17 cellular contexts compared by ENCODE assay signal in genomic region chr4:40986375-40986774, GRCh38.
DNase-seq lines count a peak whose midpoint lies in the region; ATAC-seq and TF ChIP-seq lines count a peak whose summit lies in the region.
"Had no signal": no experiment of that assay in that cellular context is flagged by ENCODE, and none has a peak within 500 bp of the region (broad histone marks: within the 10 kb centered on the region; RNA-seq: fewer than 3 reads in every experiment).

No MANE protein-coding gene starts in this region.

- H4K91ac ChIP-seq in trophoblast cell (ENCODE audit: low read depth, low read length), result no peak overlapping the region

- no peaks in the 10 kb centered on the region for H3K79me2 ChIP-seq in trophoblast cell (ENCODE audit: control insufficient read depth, insufficient read depth, low read length, poor library complexity)

- H2BK120ac ChIP-seq in trophoblast cell (ENCODE audit: insufficient read depth, low read length, poor library complexity), result no peak overlapping the region

- no peaks in the 10 kb centered on the region for H3K9me3 Mint-ChIP-seq in glutamatergic neuron (ENCODE audit: unreplicated experiment)
- H3K9me3 Mint-ChIP-seq: GM23338 had no signal

- TF ChIP-seq POLR2A in uterus (IDR thresholded peaks at IDR 0.05), result no peak

- no peak for ATAC-seq in HG02588 (IDR thresholded peaks at IDR 0.05; ENCODE audit: unreplicated experiment)
- ATAC-seq: GM23338, K562 had no signal

- peak overlapping the region; percentile 81 for H3K27ac Mint-ChIP-seq in glutamatergic neuron (ENCODE audit: unreplicated experiment)
- H3K27ac Mint-ChIP-seq: CD4-positive, CD25-positive, alpha-beta regulatory T cell; GM23338 had no signal

- intact Hi-C loops in uterus (cut with DNase I; ENCODE audit: low total_unique reads), result no loop called here

- H3K36me3 ChIP-seq in trophoblast cell (ENCODE audit: control insufficient read depth in 1 of 2, insufficient read depth in 2 of 2, low read length in 2 of 2), result peaks cover 1 to 5% of the 10 kb centered on the region in 2 experiments
- no peaks in the 10 kb centered on the region for H3K36me3 ChIP-seq in uterus

- no peak overlapping the region for H2BK5ac ChIP-seq in trophoblast cell (ENCODE audit: low read depth, low read length, poor library complexity)

- no peaks in the 10 kb centered on the region for H3K36me3 Mint-ChIP-seq in glutamatergic neuron (ENCODE audit: unreplicated experiment)
- H3K36me3 Mint-ChIP-seq: CD4-positive, CD25-positive, alpha-beta regulatory T cell had no signal

- no peaks in the 10 kb centered on the region for H3K27me3 ChIP-seq in trophoblast cell (ENCODE audit: insufficient read depth, low read length)
- H3K27me3 ChIP-seq in uterus, result no peaks in the 10 kb centered on the region

- H3K4me3 Mint-ChIP-seq in glutamatergic neuron (ENCODE audit: unreplicated experiment), result peak overlapping the region; percentile 39
- H3K4me3 Mint-ChIP-seq: CD4-positive, CD25-positive, alpha-beta regulatory T cell; GM23338 had no signal

- H3K9ac ChIP-seq in trophoblast cell (ENCODE audit: low read length), result no peak overlapping the region

- H4K8ac ChIP-seq in trophoblast cell (ENCODE audit: low read depth, low read length), result no peak overlapping the region

- H3K14ac ChIP-seq in trophoblast cell (ENCODE audit: low read length), result no peak overlapping the region

- peaks cover 2% of the 10 kb centered on the region for H3K27me3 Mint-ChIP-seq in glutamatergic neuron (ENCODE audit: unreplicated experiment)

- TF ChIP-seq CTCF in glutamatergic neuron (IDR thresholded peaks at IDR 0.05; ENCODE audit: partially characterized antibody, unreplicated experiment) (no peak), uterus (IDR thresholded peaks at IDR 0.05) (no peak)

- H3K4me2 ChIP-seq in trophoblast cell (ENCODE audit: low read length), result no peak overlapping the region
- H3K4me2 ChIP-seq: GM23338, PC-9 had no signal

- H3K27ac ChIP-seq in angular gyrus (ENCODE audit: low read depth, low read length), result peak overlapping the region; percentile 35
- H3K27ac ChIP-seq in trophoblast cell (ENCODE audit: low read depth, low read length), result no peak overlapping the region
- no peak overlapping the region for H3K27ac ChIP-seq in uterus
- H3K27ac ChIP-seq: PC-9 had no signal

- no peak overlapping the region for H2AK5ac ChIP-seq in trophoblast cell (ENCODE audit: low read length)

- no peak overlapping the region for H3K18ac ChIP-seq in trophoblast cell (ENCODE audit: low read length)

- no peak overlapping the region for H3K4ac ChIP-seq in trophoblast cell (ENCODE audit: low read depth, low read length)

- no peak overlapping the region for H4K12ac ChIP-seq in trophoblast cell (ENCODE audit: low read depth, low read length)

- H2BK12ac ChIP-seq in trophoblast cell (ENCODE audit: low read length), result no peak overlapping the region

- H3K4me1 ChIP-seq in trophoblast cell (ENCODE audit: control insufficient read depth in 1 of 2, insufficient read depth in 2 of 2, low read length in 2 of 2) (no peaks in the 10 kb centered on the region), uterus (peaks cover 0 to 9% of the 10 kb centered on the region in 2 donors)

- H3K4me3 ChIP-seq in trophoblast cell (ENCODE audit: low read depth, low read length) (no peak overlapping the region), uterus (no peak overlapping the region)
- H3K4me3 ChIP-seq: GM23338, K562, PC-9 had no signal

- no peak overlapping the region for H2AFZ ChIP-seq in trophoblast cell (ENCODE audit: insufficient read depth, low read length, poor library complexity)
- H2AFZ ChIP-seq: GM23338, PC-9 had no signal

- no peaks in the 10 kb centered on the region for H3K9me3 ChIP-seq in trophoblast cell (ENCODE audit: insufficient read depth, low read depth, low read length)
- no peaks in the 10 kb centered on the region for H3K9me3 ChIP-seq in uterus

- no CpG with 5 or more reads among the region's 3 CpGs for WGBS in trophoblast cell (ENCODE audit: extremely low coverage, insufficient coverage, insufficient read length)

- peaks cover 24% of the 10 kb centered on the region for H3K4me1 Mint-ChIP-seq in glutamatergic neuron (ENCODE audit: low read depth, unreplicated experiment)
- H3K4me1 Mint-ChIP-seq: CD4-positive, CD25-positive, alpha-beta regulatory T cell had no signal

- no peaks in the 10 kb centered on the region for H3K79me1 ChIP-seq in trophoblast cell (ENCODE audit: low read length)

- DNase-seq in Ammon's horn (ENCODE audit: low spot score) (peak; percentile 89), glutamatergic neuron (no peak), trophoblast cell (no peak), cerebellum (ENCODE audit: low spot score) (no peak), uterus (no peak), NCI-H2081 (lab: John Stamatoyannopoulos, UW) (no peak)
- DNase-seq: Calu3; CD4-positive, CD25-positive, alpha-beta regulatory T cell; NCI-H1048; NCI-H146; NCI-H2107; NCI-H446; PC-9 had no signal

- peak overlapping the region; percentile 21 for H3K23ac ChIP-seq in trophoblast cell (ENCODE audit: low read length)
